ENCODE assay signal across 19 cellular contexts in the genomic region with DNA sequence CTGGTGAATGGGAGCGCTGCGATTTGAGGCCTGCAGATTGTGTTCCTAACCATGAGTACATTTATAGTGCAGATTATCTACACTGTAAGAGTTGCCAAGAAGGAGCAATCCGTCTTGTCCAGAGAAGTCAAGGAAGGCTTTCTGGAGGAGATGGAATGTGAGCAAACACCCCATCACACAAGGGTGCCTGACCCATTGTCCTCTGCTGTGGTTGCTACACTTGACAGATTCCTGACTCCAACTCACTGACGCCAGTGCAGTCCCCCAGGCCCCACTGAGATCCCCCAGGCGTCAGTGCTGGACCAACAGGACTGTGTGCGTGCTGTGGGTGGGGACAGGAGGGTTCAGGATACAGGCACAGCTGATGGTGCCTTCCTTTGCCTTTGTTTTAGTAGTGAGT.
A peak's percentile ranks its signal among the peaks of the same experiment; 100 is the strongest.
DNase-seq lines count a peak whose midpoint lies in the region; ATAC-seq, FAIRE-seq and TF ChIP-seq lines count a peak whose summit lies in the region.
"Had no signal": no experiment of that assay in that cellular context is flagged by ENCODE, and none has a peak within 500 bp of the region (broad histone marks: within the 10 kb centered on the region; RNA-seq: fewer than 3 reads in every experiment).

No MANE protein-coding gene starts in this region.

- peak overlapping the region in 3 of 4 donors; percentile 52 to 79 (median 77) for H3K27ac ChIP-seq in esophagus squamous epithelium
- no peak overlapping the region for H3K27ac ChIP-seq in trophoblast cell (ENCODE audit: low read depth, low read length)
- no peak overlapping the region for H3K27ac ChIP-seq in suprapubic skin
- H3K27ac ChIP-seq in foreskin keratinocyte, result no peak overlapping the region

- peak overlapping the region; percentile 4 for H4K8ac ChIP-seq in trophoblast cell (ENCODE audit: low read depth, low read length)

- peak; percentile 28 for FAIRE-seq in bronchial epithelial cell (lab: Jason Lieb, UNC)
- FAIRE-seq: A549, D721Med, GM12892 had no signal

- H3K27me3 ChIP-seq in bronchial epithelial cell (ENCODE audit: control insufficient read depth, insufficient read depth, low read length) (no peaks in the 10 kb centered on the region), esophagus squamous epithelium (no peaks in the 10 kb centered on the region), trophoblast cell (ENCODE audit: insufficient read depth, low read length) (no peaks in the 10 kb centered on the region), suprapubic skin (no peaks in the 10 kb centered on the region), foreskin keratinocyte (no peaks in the 10 kb centered on the region)

- no peak overlapping the region for H3K23ac ChIP-seq in trophoblast cell (ENCODE audit: low read length)

- 70 to 71% methylated on average over 6 of the region's 6 CpGs for WGBS in esophagus squamous epithelium, 2 donors
- no CpG with 5 or more reads among the region's 6 CpGs for WGBS in trophoblast cell (ENCODE audit: extremely low coverage, insufficient coverage, insufficient read length)
- 74% methylated on average over 6 of the region's 6 CpGs for WGBS in suprapubic skin

- H3K4me3 ChIP-seq in bronchial epithelial cell (ENCODE audit: low read depth, low read length) (no peak overlapping the region), esophagus squamous epithelium (no peak overlapping the region), trophoblast cell (ENCODE audit: low read depth, low read length) (no peak overlapping the region), suprapubic skin (no peak overlapping the region)
- H3K4me3 ChIP-seq: A549 had no signal

- peaks cover 0 to 11% of the 10 kb centered on the region in 2 donors for H3K27me3 Mint-ChIP-seq in stimulated activated naive B cell treated with anti-CD40 and anti-IgM and Interleukin-4, amounts not matched to agents 10 μg/mL and 1 μg/mL and 100 μg/mL, for 72 hours

- H3K4me1 ChIP-seq in esophagus squamous epithelium (no peaks in the 10 kb centered on the region), trophoblast cell (ENCODE audit: control insufficient read depth in 1 of 2, insufficient read depth in 2 of 2, low read length in 2 of 2) (peaks cover 15 to 40% of the 10 kb centered on the region in 2 experiments), suprapubic skin (no peaks in the 10 kb centered on the region), foreskin keratinocyte (no peaks in the 10 kb centered on the region)

- H2BK120ac ChIP-seq in trophoblast cell (ENCODE audit: insufficient read depth, low read length, poor library complexity), result peak overlapping the region; percentile 61

- H3K9me3 Mint-ChIP-seq in stimulated activated naive B cell treated with anti-CD40 and anti-IgM and Interleukin-4, amounts not matched to agents 10 μg/mL and 1 μg/mL and 100 μg/mL, for 72 hours, result no peaks in the 10 kb centered on the region
- H3K9me3 Mint-ChIP-seq: CD8-positive, alpha-beta T cell had no signal

- peak overlapping the region; percentile 54 for H2AK5ac ChIP-seq in trophoblast cell (ENCODE audit: low read length)

- no peaks in the 10 kb centered on the region for H3K36me3 ChIP-seq in bronchial epithelial cell (ENCODE audit: control insufficient read depth, insufficient read depth, low read length)
- no peaks in the 10 kb centered on the region for H3K36me3 ChIP-seq in esophagus squamous epithelium
- H3K36me3 ChIP-seq in trophoblast cell (ENCODE audit: control insufficient read depth in 1 of 2, insufficient read depth in 2 of 2, low read length in 2 of 2), result no peaks in the 10 kb centered on the region
- H3K36me3 ChIP-seq in suprapubic skin, result no peaks in the 10 kb centered on the region

- peak overlapping the region; percentile 18 for H2BK5ac ChIP-seq in trophoblast cell (ENCODE audit: low read depth, low read length, poor library complexity)

- H3K79me2 ChIP-seq in trophoblast cell (ENCODE audit: control insufficient read depth, insufficient read depth, low read length, poor library complexity), result peaks cover 8% of the 10 kb centered on the region

- H3K4me1 Mint-ChIP-seq in stimulated activated naive B cell treated with anti-CD40 and anti-IgM and Interleukin-4, amounts not matched to agents 10 μg/mL and 1 μg/mL and 100 μg/mL, for 72 hours, result no peaks in the 10 kb centered on the region

- no peak overlapping the region for H2AFZ ChIP-seq in trophoblast cell (ENCODE audit: insufficient read depth, low read length, poor library complexity)

- no peak overlapping the region for H3K4ac ChIP-seq in trophoblast cell (ENCODE audit: low read depth, low read length)

- H3K4me3 Mint-ChIP-seq in stimulated activated naive B cell treated with anti-CD40 and anti-IgM and Interleukin-4, amounts not matched to agents 10 μg/mL and 1 μg/mL and 100 μg/mL, for 72 hours, result no peak overlapping the region
- H3K4me3 Mint-ChIP-seq: CD14-positive monocyte; CD8-positive, alpha-beta T cell; HFFc6 had no signal

- H3K9ac ChIP-seq in trophoblast cell (ENCODE audit: low read length), result no peak overlapping the region

- TF ChIP-seq CTCF in bronchial epithelial cell (IDR thresholded peaks at IDR 0.05; ENCODE audit: insufficient read depth, low read length, severe bottlenecking) (no peak), esophagus squamous epithelium (IDR thresholded peaks at IDR 0.05) (no peak), suprapubic skin (IDR thresholded peaks at IDR 0.05) (no peak), foreskin keratinocyte (conservative IDR thresholded peaks at IDR 0.05) (no peak)

- intact Hi-C loops in esophagus squamous epithelium (cut with DNase I), result no loop called here

- no peak overlapping the region for H3K4me2 ChIP-seq in trophoblast cell (ENCODE audit: low read length)
- H3K4me2 ChIP-seq: A549 had no signal

- no peaks in the 10 kb centered on the region for H3K36me3 Mint-ChIP-seq in stimulated activated naive B cell treated with anti-CD40 and anti-IgM and Interleukin-4, amounts not matched to agents 10 μg/mL and 1 μg/mL and 100 μg/mL, for 72 hours
- H3K36me3 Mint-ChIP-seq: CD14-positive monocyte; CD8-positive, alpha-beta T cell had no signal

- H3K79me1 ChIP-seq in trophoblast cell (ENCODE audit: low read length), result peaks cover 65% of the 10 kb centered on the region

- ATAC-seq in stimulated activated naive B cell treated with anti-CD40 and anti-IgM and Interleukin-4, amounts not matched to agents 10 μg/mL and 1 μg/mL and 100 μg/mL, for 72 hours (replicated peaks), result no peak
- ATAC-seq in foreskin keratinocyte, result no peak
- ATAC-seq: A549; CD8-positive, alpha-beta T cell had no signal

- TF ChIP-seq POLR2A in esophagus squamous epithelium (IDR thresholded peaks at IDR 0.05) (no peak), suprapubic skin (IDR thresholded peaks at IDR 0.05) (no peak)

- H3K9me3 ChIP-seq in esophagus squamous epithelium (no peaks in the 10 kb centered on the region), trophoblast cell (ENCODE audit: insufficient read depth, low read depth, low read length) (peaks cover 4% of the 10 kb centered on the region), suprapubic skin (no peaks in the 10 kb centered on the region)
- H3K9me3 ChIP-seq: A549 had no signal

- DNase-seq in bronchial epithelial cell (ENCODE audit: low read depth) (no peak), esophagus squamous epithelium (lab: John Stamatoyannopoulos, UW) (no peak), trophoblast cell (no peak), suprapubic skin (ENCODE audit: low spot score in 2 of 2) (no peak), foreskin keratinocyte (no peak), NCI-H1930 (lab: John Stamatoyannopoulos, UW) (no peak)
- DNase-seq in stimulated activated naive B cell treated with anti-CD40 and anti-IgM and Interleukin-4, amounts not matched to agents 10 μg/mL and 1 μg/mL and 100 μg/mL, for 72 hours, result no peak
- DNase-seq: CD8-positive, alpha-beta T cell; COR-L47; DMS153; DMS79 treated with DMSO at 0.1 percent for 48 hours; EL; GDM1; HCEC 1CT; HFFc6 had no signal

- TF ChIP-seq EP300 in suprapubic skin (IDR thresholded peaks at IDR 0.05), result peak; percentile 67

- peak overlapping the region; percentile 37 for H3K14ac ChIP-seq in trophoblast cell (ENCODE audit: low read length)

- H2BK12ac ChIP-seq in trophoblast cell (ENCODE audit: low read length), result peak overlapping the region; percentile 61

- no peak overlapping the region for H3K27ac Mint-ChIP-seq in stimulated activated naive B cell treated with anti-CD40 and anti-IgM and Interleukin-4, amounts not matched to agents 10 μg/mL and 1 μg/mL and 100 μg/mL, for 72 hours
- H3K27ac Mint-ChIP-seq: CD14-positive monocyte; CD8-positive, alpha-beta T cell; HFFc6 had no signal

- peak overlapping the region; percentile 75 for H4K91ac ChIP-seq in trophoblast cell (ENCODE audit: low read depth, low read length)

- H4K12ac ChIP-seq in trophoblast cell (ENCODE audit: low read depth, low read length), result no peak overlapping the region

- H3K18ac ChIP-seq in trophoblast cell (ENCODE audit: low read length), result peak overlapping the region; percentile 24

Comparison
In these comparisons a context has a peak if more than half of its experiments do, and no peak if none do; other contexts are left out.
1. H3K27ac ChIP-seq: peak in esophagus squamous epithelium (3 of 4); none in trophoblast cell (single experiment), suprapubic skin (single experiment) and foreskin keratinocyte (single experiment).